ENCODE assay signal across 8 cellular contexts in genomic region chr22:45309422-45310227, GRCh38. TPM values are rescaled to one million over a fixed set of nuclear protein-coding genes. Genes with fewer than 3 reads are reported as not detected.
DNase-seq lines count a peak whose midpoint lies in the region; ATAC-seq and TF ChIP-seq lines count a peak whose summit lies in the region.

Gene FAM118A (plus strand): TSS chr22:45309934. CDS start chr22:45322380, 12,446 bp downstream.

- WGBS in prostate gland, result under 1% methylated on average over 67 of the region's 95 CpGs

- peak within 1 kb of the TSS; percentile 100 for H3K27ac Mint-ChIP-seq in T-helper 17 cell

- H3K4me3 Mint-ChIP-seq in T-helper 17 cell, result peak within 1 kb of the TSS; percentile 93

- H3K27ac ChIP-seq in left ventricle myocardium inferior (replicated peaks) (peak within 1 kb of the TSS; percentile 88), prostate gland (peak within 1 kb of the TSS; percentile 87 to 96)

- H3K4me3 ChIP-seq in left ventricle myocardium inferior (peak within 1 kb of the TSS; percentile 97), prostate gland (peak within 1 kb of the TSS; percentile 95 to 96)

- intact Hi-C loops in left ventricle myocardium inferior (cut with micrococcal nuclease), result no loop called here
- intact Hi-C loops in prostate gland (cut with DNase I), result loop anchor here (2.0 kb wide), 1 partner anchor 41 kb away; no protein-coding TSS in a partner anchor

- TF ChIP-seq POLR2A in GM15510 (IDR thresholded peaks at IDR 0.05; ENCODE audit: borderline replicate concordance, extremely low read depth, insufficient read length), result peak; percentile 67
- peak; percentile 89 for TF ChIP-seq POLR2A in prostate gland (IDR thresholded peaks at IDR 0.05)

- TF ChIP-seq CTCF in left ventricle myocardium inferior (IDR thresholded peaks at IDR 0.05; ENCODE audit: borderline replicate concordance) (peak; percentile 34), prostate gland (IDR thresholded peaks at IDR 0.05) (peak in 3 of 4 experiments; percentile 24 to 43 (median 42))

- H3K9me3 ChIP-seq in T-helper 17 cell (ENCODE audit: control insufficient read depth, low read length, poor library complexity, severe bottlenecking) (no peaks in the 10 kb centered on the region), left ventricle myocardium inferior (replicated peaks) (no peaks in the 10 kb centered on the region), prostate gland (no peaks in the 10 kb centered on the region)

- ATAC-seq in HG02870 (IDR thresholded peaks at IDR 0.05; ENCODE audit: unreplicated experiment) (peak; percentile 73), T-helper 17 cell (peak; percentile 91)

- peaks cover 41% of the 10 kb centered on the region for H3K4me1 ChIP-seq in left ventricle myocardium inferior
- peaks cover 7% of the 10 kb centered on the region for H3K4me1 ChIP-seq in prostate gland (replicated peaks)

- H3K36me3 ChIP-seq in left ventricle myocardium inferior (no peaks in the 10 kb centered on the region), prostate gland (no peaks in the 10 kb centered on the region)

- DNase-seq in NCI-H146 treated with DMSO at 0.1 percent for 48 hours (lab: John Stamatoyannopoulos, UW; ENCODE audit: unreplicated experiment), result peak; percentile 62
- peak; percentile 93 to 100 (median 94) for DNase-seq in T-helper 17 cell
- peak; percentile 64 to 98 (median 92) for DNase-seq in amygdala (lab: John Stamatoyannopoulos, UW)
- DNase-seq in left ventricle myocardium inferior, result peak; percentile 93
- DNase-seq in prostate gland (ENCODE audit: low spot score), result peak; percentile 94
- peak; percentile 96 for DNase-seq in ureter (ENCODE audit: low spot score)

- no peaks in the 10 kb centered on the region for H3K36me3 Mint-ChIP-seq in T-helper 17 cell (ENCODE audit: low read depth)

- no peaks in the 10 kb centered on the region for H3K27me3 Mint-ChIP-seq in T-helper 17 cell

- peaks cover 42% of the 10 kb centered on the region for H3K4me1 Mint-ChIP-seq in T-helper 17 cell

- H3K27me3 ChIP-seq in left ventricle myocardium inferior (ENCODE audit: low read depth) (no peaks in the 10 kb centered on the region), prostate gland (replicated peaks; ENCODE audit: insufficient read depth) (no peaks in the 10 kb centered on the region)

RNA-seq across cellular contexts. Expression of gene FAM118A, which starts in this region (rescaled TPM):
- total RNA-seq in T-helper 17 cell (100 to 1,000 TPM; 162 to 200 TPM), left ventricle myocardium inferior (14.1 TPM), prostate gland (100 to 1,000 TPM in 1 of 2 donors, 10 to 100 TPM in 1; 60.8 to 215 TPM), ureter (52.7 TPM)

Comparison
In these comparisons a context has a peak if more than half of its experiments do, and no peak if none do; other contexts are left out.
1. Peak in every context shown above with its lines: DNase-seq, ATAC-seq, H3K4me3 ChIP-seq and H3K27ac ChIP-seq.